In genomic region chr6:106087548-106088325, GRCh38 we compare ENCODE assay signal across 8 cellular contexts. TPM values are rescaled to one million over a fixed set of nuclear protein-coding genes. Genes with fewer than 3 reads are reported as not detected.
DNase-seq lines count a peak whose midpoint lies in the region; ATAC-seq and TF ChIP-seq lines count a peak whose summit lies in the region.

No MANE protein-coding gene starts in this region.

- H3F3A ChIP-seq in MM.1S (ENCODE audit: insufficient read depth, low read length): peaks cover 86% of the 10 kb centered on the region

- H2AFZ ChIP-seq in MM.1S (ENCODE audit: low read length): no peak overlapping the region

- H3K4me1 ChIP-seq in MM.1S (ENCODE audit: low read length): peaks cover 13% of the 10 kb centered on the region
- peaks cover 14% of the 10 kb centered on the region for H3K4me1 ChIP-seq in mucosa of stomach (ENCODE audit: control insufficient read depth, insufficient read depth, low read length)

- ATAC-seq in HG03460 (IDR thresholded peaks at IDR 0.05; ENCODE audit: unreplicated experiment): no peak

- H3K4me3 ChIP-seq in MM.1S (ENCODE audit: low read length) (peak overlapping the region; percentile 95), mucosa of stomach (ENCODE audit: low read length) (peak overlapping the region; percentile 34)

- peak overlapping the region; percentile 98 for H3K27ac ChIP-seq in MM.1S (ENCODE audit: low read length)

- H3K36me3 ChIP-seq in MM.1S (replicated peaks; ENCODE audit: insufficient read depth, low read length) (peaks cover 48% of the 10 kb centered on the region), mucosa of stomach (ENCODE audit: control insufficient read depth, insufficient read depth, low read length) (no peaks in the 10 kb centered on the region)

- H3K27me3 ChIP-seq in MM.1S (replicated peaks; ENCODE audit: insufficient read depth, low read length): no peaks in the 10 kb centered on the region
- H3K27me3 ChIP-seq in mucosa of stomach (ENCODE audit: control insufficient read depth, insufficient read depth, low read length): peaks cover 3% of the 10 kb centered on the region

- TF ChIP-seq CTCF in MM.1S (IDR thresholded peaks at IDR 0.05; ENCODE audit: low read length): no peak

- no peaks in the 10 kb centered on the region for H4K20me1 ChIP-seq in MM.1S (ENCODE audit: insufficient read depth, low read length)

- POLR2A ChIA-PET in HEK293T (lab: Yijun Ruan, JAX): no interaction called here

- H3K4me2 ChIP-seq in MM.1S (ENCODE audit: low read depth, low read length): peak overlapping the region; percentile 95

- no peaks in the 10 kb centered on the region for H3K9me2 ChIP-seq in MM.1S (replicated peaks; ENCODE audit: insufficient read depth, low read length)

- H3K9me3 ChIP-seq in MM.1S (replicated peaks; ENCODE audit: insufficient read depth, low read length): no peaks in the 10 kb centered on the region
- no peaks in the 10 kb centered on the region for H3K9me3 ChIP-seq in mucosa of stomach (ENCODE audit: control insufficient read depth, low read length)

- CTCF ChIA-PET in HEK293T (lab: Yijun Ruan, JAX): interaction anchor here (0.6 to 0.7 kb wide), 2 partner anchors 135 to 715 kb away, joined by 3 to 4 read pairs; no protein-coding TSS in a partner anchor

- intact Hi-C loops in posterior vena cava (cut with DNase I): loop anchor here in 1 of 2 donors (10.0 kb wide), 1 partner anchor 1193 kb away; no protein-coding TSS in a partner anchor

- peaks cover 96% of the 10 kb centered on the region for H3K79me2 ChIP-seq in MM.1S (ENCODE audit: low read length)

- peak overlapping the region; percentile 98 for H3K9ac ChIP-seq in MM.1S (ENCODE audit: low read length)
- H3K9ac ChIP-seq in mucosa of stomach (ENCODE audit: low read length): peak overlapping the region; percentile 77

- DNase-seq in CD1c-positive myeloid dendritic cell (ENCODE audit: extremely low spot score): peak; percentile 81
- peak; percentile 21 for DNase-seq in MM.1S
- DNase-seq in dermis microvascular lymphatic vessel endothelial cell (ENCODE audit: low read depth in 2 of 2): peak; percentile 17 to 59
- no peak for DNase-seq in HEK293T (ENCODE audit: extremely low spot score)
- DNase-seq in posterior vena cava (ENCODE audit: low spot score): no peak
- DNase-seq in HT-29 (ENCODE audit: low spot score): no peak

TF ChIP-seq in HEK293T, 16 proteins besides CTCF, POLR2A, EP300 and RAD21:
- TF ChIP-seq, protein P1, sequence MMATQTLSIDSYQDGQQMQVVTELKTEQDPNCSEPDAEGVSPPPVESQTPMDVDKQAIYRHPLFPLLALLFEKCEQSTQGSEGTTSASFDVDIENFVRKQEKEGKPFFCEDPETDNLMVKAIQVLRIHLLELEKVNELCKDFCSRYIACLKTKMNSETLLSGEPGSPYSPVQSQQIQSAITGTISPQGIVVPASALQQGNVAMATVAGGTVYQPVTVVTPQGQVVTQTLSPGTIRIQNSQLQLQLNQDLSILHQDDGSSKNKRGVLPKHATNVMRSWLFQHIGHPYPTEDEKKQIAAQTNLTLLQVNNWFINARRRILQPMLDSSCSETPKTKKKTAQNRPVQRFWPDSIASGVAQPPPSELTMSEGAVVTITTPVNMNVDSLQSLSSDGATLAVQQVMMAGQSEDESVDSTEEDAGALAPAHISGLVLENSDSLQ (IDR thresholded peaks at IDR 0.05): no peak
- TF ChIP-seq ELF4 (IDR thresholded peaks at IDR 0.05) (no peak), NFRKB (IDR thresholded peaks at IDR 0.05) (no peak), HDGF (IDR thresholded peaks at IDR 0.05; ENCODE audit: borderline replicate concordance) (no peak), ARNT (IDR thresholded peaks at IDR 0.05) (no peak), FOXK2 (IDR thresholded peaks at IDR 0.05) (no peak), BHLHE40 (IDR thresholded peaks at IDR 0.05; ENCODE audit: borderline replicate concordance) (no peak)

RNA-seq across cellular contexts. Expression of gene PRDM1, which starts 1.6 kb away (rescaled TPM):
- total RNA-seq in dermis microvascular lymphatic vessel endothelial cell (1.3 and 1.5 TPM in 2 replicates), posterior vena cava (1 to 10 TPM; 2.4 to 2.9 TPM)
- total RNA-seq in HT-29 (2014; rRNA removed; shearing (Covaris generic)): 1.4 TPM in 1 of 2 replicates, not detected in the other

Comparison
In these comparisons a context has a peak if more than half of its experiments do, and no peak if none do; other contexts are left out.
1. DNase-seq: peak in CD1c-positive myeloid dendritic cell (single experiment), MM.1S (single experiment) and dermis microvascular lymphatic vessel endothelial cell (2 of 2); none in HEK293T (single experiment), posterior vena cava (single experiment) and HT-29 (single experiment).